Comparison of ENCODE assay signal across 21 cellular contexts in the genomic region with DNA sequence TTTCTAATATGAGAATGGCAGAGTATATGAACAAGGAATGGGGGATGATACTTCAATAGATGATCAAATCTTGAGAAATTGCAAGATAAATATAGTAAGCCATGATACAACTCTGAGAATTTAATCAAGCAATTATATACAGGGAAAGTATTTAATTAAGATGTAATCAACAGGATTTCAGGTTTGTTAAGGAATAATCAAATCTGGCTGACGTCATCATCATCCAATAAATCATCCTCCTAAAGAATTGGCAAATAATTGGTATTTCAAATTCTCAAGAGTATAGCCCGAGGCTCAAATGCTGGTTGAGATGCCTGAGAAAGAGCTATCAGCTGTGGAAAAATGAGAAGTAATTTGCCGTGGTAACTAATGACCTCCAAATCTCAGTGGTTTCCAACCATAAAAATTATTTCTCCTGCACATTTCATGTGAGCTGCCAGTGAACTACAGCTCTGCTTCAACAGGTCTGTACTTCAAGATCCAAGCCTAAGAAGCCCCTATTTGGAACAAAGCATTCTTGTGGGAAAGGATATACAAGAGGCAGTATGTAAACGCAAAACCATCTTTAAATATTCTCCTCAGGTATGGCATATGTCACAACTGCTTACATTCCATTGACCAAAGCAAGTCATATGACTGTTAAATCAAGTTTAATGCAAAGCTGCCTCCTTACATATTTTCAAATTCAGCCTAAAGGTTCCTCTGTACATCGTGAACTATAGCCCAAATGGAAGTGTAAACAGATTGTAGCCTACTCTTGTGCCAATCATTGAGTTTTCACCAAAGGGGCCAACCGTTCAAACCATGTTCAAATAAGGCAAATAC.
A peak's percentile ranks its signal among the peaks of the same experiment; 100 is the strongest.
DNase-seq lines count a peak whose midpoint lies in the region; ATAC-seq, FAIRE-seq and TF ChIP-seq lines count a peak whose summit lies in the region.
"Had no signal": no experiment of that assay in that cellular context is flagged by ENCODE, and none has a peak within 500 bp of the region (broad histone marks: within the 10 kb centered on the region; RNA-seq: fewer than 3 reads in every experiment).

No MANE protein-coding gene starts in this region.

- H3K9ac ChIP-seq in PC-3 (ENCODE audit: low read length) = no peak overlapping the region
- no peak overlapping the region for H3K9ac ChIP-seq in keratinocyte (ENCODE audit: control insufficient read depth, extremely low read depth, insufficient read depth, low read length)

- no peak overlapping the region for H3K4me3 Mint-ChIP-seq in MCF 10A (ENCODE audit: unreplicated experiment)
- H3K4me3 Mint-ChIP-seq: B cell; CD4-positive, alpha-beta memory T cell had no signal

- dilution Hi-C loops in keratinocyte (cut with MboI; ENCODE audit: extremely low pct_ligation_motif_present, low sequenced_read_pairs) = no loop called here

- intact Hi-C loops in MCF 10A (cut with micrococcal nuclease) (no loop called here), breast epithelium (cut with DNase I; ENCODE audit: low total_unique reads) (no loop called here), PC-3 (cut with micrococcal nuclease) (no loop called here)

- ATAC-seq in PC-3 = peak; percentile 65
- ATAC-seq: K562 had no signal

- H3K9me3 ChIP-seq in breast epithelium (no peaks in the 10 kb centered on the region), PC-3 (ENCODE audit: low read length) (no peaks in the 10 kb centered on the region), keratinocyte (ENCODE audit: control insufficient read depth, low read depth, low read length) (no peaks in the 10 kb centered on the region)
- H3K9me3 ChIP-seq: HAP-1 had no signal

- H3K4me2 ChIP-seq in PC-3 (ENCODE audit: low read length) = peak overlapping the region; percentile 49
- peak overlapping the region; percentile 27 for H3K4me2 ChIP-seq in keratinocyte (ENCODE audit: control insufficient read depth, extremely low read depth, insufficient read depth, low read depth, low read length)

- no peak for DNase-seq in MCF 10A (ENCODE audit: unreplicated experiment)
- DNase-seq in breast epithelium (ENCODE audit: low spot score in 2 of 2) = no peak
- peak; percentile 6 for DNase-seq in EL
- peak; percentile 51 for DNase-seq in PC-3
- no peak for DNase-seq in keratinocyte (ENCODE audit: low read depth, low spot score)
- DNase-seq in GM12891 (ENCODE audit: insufficient read length, low spot score) = no peak
- DNase-seq in NCI-H524 treated with DMSO at 0.1 percent for 48 hours (lab: John Stamatoyannopoulos, UW) = no peak
- no peak for DNase-seq in RKO (ENCODE audit: low spot score)
- DNase-seq: CD4-positive, alpha-beta memory T cell; COR-L47; DMS153; DMS79 treated with DMSO at 0.1 percent for 48 hours; GOT3 had no signal

- no peaks in the 10 kb centered on the region for H3K9me2 ChIP-seq in PC-3 (replicated peaks; ENCODE audit: low read length)

- TF ChIP-seq POLR2A in breast epithelium (IDR thresholded peaks at IDR 0.05) (no peak), GM12891 (IDR thresholded peaks at IDR 0.05; ENCODE audit: low read depth, low read length) (no peak)

- H3K4me3 ChIP-seq in breast epithelium (no peak overlapping the region), PC-3 (ENCODE audit: low read length) (no peak overlapping the region), keratinocyte (ENCODE audit: control insufficient read depth in 2 of 3, extremely low read depth in 1 of 3, insufficient read depth in 2 of 3, low read depth in 1 of 3, low read length in 3 of 3) (no peak overlapping the region)
- H3K4me3 ChIP-seq: HAP-1, K562 had no signal

- no peaks in the 10 kb centered on the region for H3K79me2 ChIP-seq in PC-3 (ENCODE audit: low read length)
- no peaks in the 10 kb centered on the region for H3K79me2 ChIP-seq in keratinocyte (ENCODE audit: control insufficient read depth, insufficient read depth, low read length)

- H3K27me3 ChIP-seq in breast epithelium = no peaks in the 10 kb centered on the region
- no peaks in the 10 kb centered on the region for H3K27me3 ChIP-seq in PC-3 (ENCODE audit: low read length)
- no peaks in the 10 kb centered on the region for H3K27me3 ChIP-seq in keratinocyte (ENCODE audit: control insufficient read depth, extremely low read depth, insufficient read depth, low read length)

- H3K4me1 Mint-ChIP-seq in MCF 10A (ENCODE audit: insufficient read depth, unreplicated experiment) = peaks cover 15% of the 10 kb centered on the region
- H3K4me1 Mint-ChIP-seq: B cell; CD4-positive, alpha-beta memory T cell had no signal

- no peak for TF ChIP-seq CTCF in MCF 10A (IDR thresholded peaks at IDR 0.05; ENCODE audit: unreplicated experiment)
- TF ChIP-seq CTCF in breast epithelium (IDR thresholded peaks at IDR 0.05) = no peak
- TF ChIP-seq CTCF in PC-3 (conservative IDR thresholded peaks at IDR 0.05; ENCODE audit: low read depth, low read length) = no peak
- TF ChIP-seq CTCF in keratinocyte (optimal IDR thresholded peaks at IDR 0.05 in 1 of 3, IDR thresholded peaks at IDR 0.05 in 1 of 3, conservative IDR thresholded peaks at IDR 0.05 in 1 of 3; ENCODE audit: extremely low read depth in 1 of 3, insufficient read depth in 2 of 3, low read length in 3 of 3) = no peak

- POLR2A ChIA-PET in MCF 10A (lab: Yijun Ruan, JAX) (interaction anchor here (0.6 to 4.6 kb wide), 14 partner anchors 9 to 197 kb away, joined by 3 to 32 read pairs (median 6); no protein-coding TSS in a partner anchor), PC-3 (lab: Charles Lee; ENCODE audit: unreplicated experiment) (interaction anchor here (0.6 kb wide), 1 partner anchor 646 kb away, joined by 3 read pairs; no protein-coding TSS in a partner anchor)

- CTCF ChIA-PET in MCF 10A (lab: Yijun Ruan, JAX) = interaction anchor here (0.6 to 1.9 kb wide), 4 partner anchors 20 to 390 kb away, joined by 3 to 6 read pairs (median 4); no protein-coding TSS in a partner anchor
- CTCF ChIA-PET in PC-3 (lab: Charles Lee) = no interaction called here

- H3K36me3 Mint-ChIP-seq in MCF 10A (ENCODE audit: insufficient read depth, unreplicated experiment) = no peaks in the 10 kb centered on the region
- H3K36me3 Mint-ChIP-seq: CD4-positive, alpha-beta memory T cell had no signal

- H3F3A ChIP-seq in PC-3 (ENCODE audit: low read length, unreplicated experiment) = no peaks in the 10 kb centered on the region

- H3K27ac ChIP-seq in breast epithelium (no peak overlapping the region), PC-3 (ENCODE audit: low read length) (peak overlapping the region; percentile 80), keratinocyte (ENCODE audit: control insufficient read depth, insufficient read depth, low read length) (no peak overlapping the region)
- H3K27ac ChIP-seq: C4-2B, HL-60 had no signal

- no peaks in the 10 kb centered on the region for H3K27me3 Mint-ChIP-seq in MCF 10A (ENCODE audit: insufficient read depth, unreplicated experiment)
- H3K27me3 Mint-ChIP-seq: B cell; CD4-positive, alpha-beta memory T cell had no signal

- BruUV-seq in MCF 10A (replicated peaks; lab: Mats Ljungman, UMichigan) = no TSS peak
- no TSS peak for BruUV-seq in PC-3 (replicated peaks; lab: Mats Ljungman, UMichigan)

- H2AFZ ChIP-seq in PC-3 (ENCODE audit: low read length) (no peak overlapping the region), keratinocyte (ENCODE audit: control insufficient read depth, low read length) (no peak overlapping the region)

- H3K4me1 ChIP-seq in breast epithelium = no peaks in the 10 kb centered on the region
- H3K4me1 ChIP-seq in PC-3 (ENCODE audit: insufficient read depth, low read length) = peaks cover 22% of the 10 kb centered on the region
- peaks cover 16% of the 10 kb centered on the region for H3K4me1 ChIP-seq in keratinocyte (ENCODE audit: control insufficient read depth, extremely low read depth, insufficient read depth, low read length)
- H3K4me1 ChIP-seq: HAP-1 had no signal

- H3K9me3 Mint-ChIP-seq in MCF 10A (ENCODE audit: unreplicated experiment) = no peaks in the 10 kb centered on the region
- H3K9me3 Mint-ChIP-seq: CD4-positive, alpha-beta memory T cell had no signal

- peak overlapping the region; percentile 4 for H3K27ac Mint-ChIP-seq in MCF 10A (ENCODE audit: low read depth, unreplicated experiment)
- H3K27ac Mint-ChIP-seq: B cell; CD4-positive, alpha-beta memory T cell had no signal

- FAIRE-seq in keratinocyte (lab: Jason Lieb, UNC) (no peak), GM12891 (lab: Jason Lieb, UNC) (no peak)
- FAIRE-seq: A204.1, D721Med, GM18507, K562 had no signal

- H3K36me3 ChIP-seq in breast epithelium (no peaks in the 10 kb centered on the region), PC-3 (ENCODE audit: low read depth, low read length) (no peaks in the 10 kb centered on the region), keratinocyte (ENCODE audit: control insufficient read depth in 2 of 2, extremely low read depth in 1 of 2, insufficient read depth in 2 of 2, low read length in 2 of 2) (no peaks in the 10 kb centered on the region)
- H3K36me3 ChIP-seq: HAP-1 had no signal

- no peaks in the 10 kb centered on the region for H3K9me1 ChIP-seq in keratinocyte (ENCODE audit: control insufficient read depth, extremely low read depth, insufficient read depth, low read length)

- H4K20me1 ChIP-seq in PC-3 (ENCODE audit: low read length) = no peaks in the 10 kb centered on the region
- no peaks in the 10 kb centered on the region for H4K20me1 ChIP-seq in keratinocyte (ENCODE audit: control insufficient read depth, extremely low read depth, insufficient read depth, low read length)

TF ChIP-seq in GM12891, 5 proteins besides CTCF, POLR2A, EP300 and RAD21:
- TF ChIP-seq PAX5 (IDR thresholded peaks at IDR 0.05; ENCODE audit: insufficient read depth, low read length, severe bottlenecking) (no peak), POLR2AphosphoS5 (IDR thresholded peaks at IDR 0.05; ENCODE audit: low read depth, low read length) (no peak), SPI1 (IDR thresholded peaks at IDR 0.05; ENCODE audit: low read depth, low read length) (no peak), TAF1 (IDR thresholded peaks at IDR 0.05; ENCODE audit: low read depth, low read length) (no peak), POU2F2 (IDR thresholded peaks at IDR 0.05; ENCODE audit: low read depth, low read length) (no peak)

Comparison
In these comparisons a context has a peak if more than half of its experiments do, and no peak if none do; other contexts are left out.
1. DNase-seq: peak in EL (single experiment) and PC-3 (single experiment); none in MCF 10A (single experiment), breast epithelium (0 of 2), keratinocyte (single experiment), GM12891 (single experiment), NCI-H524 treated with DMSO at 0.1 percent for 48 hours (single experiment) and RKO (single experiment).